ENCODE assay signal across 22 cellular contexts in the genomic region with DNA sequence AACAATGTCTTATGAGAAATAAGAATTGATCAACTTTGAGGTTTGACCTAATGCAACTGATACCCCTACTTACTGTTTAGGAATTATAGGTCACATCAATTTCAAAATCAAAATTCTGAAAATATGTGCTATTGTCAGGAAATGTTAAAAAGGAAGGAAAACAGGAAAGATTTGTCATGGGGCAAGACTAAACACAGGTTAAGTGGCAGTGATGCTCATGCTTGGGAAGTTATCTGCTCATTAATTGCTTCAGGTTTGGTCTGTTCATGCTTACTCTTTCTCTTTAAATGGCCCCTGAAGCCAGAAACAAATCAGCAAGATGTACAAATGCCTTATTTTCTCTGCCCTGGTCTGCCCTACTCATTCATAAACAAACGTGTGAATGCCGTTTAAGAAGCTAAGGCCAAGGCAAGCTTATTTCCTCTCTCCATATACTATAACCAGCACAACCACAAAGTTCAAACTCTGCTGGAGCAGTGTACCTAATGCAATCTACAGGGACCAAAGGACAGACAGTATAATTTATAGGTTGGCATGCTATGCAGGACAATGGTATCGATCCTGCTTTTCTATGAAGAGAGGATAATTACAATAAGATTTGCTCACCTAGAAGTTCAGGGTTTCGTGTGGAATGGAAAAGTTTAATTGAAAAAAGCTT.
DNase-seq lines count a peak whose midpoint lies in the region; ATAC-seq, FAIRE-seq and TF ChIP-seq lines count a peak whose summit lies in the region.
"Had no signal": no experiment of that assay in that cellular context is flagged by ENCODE, and none has a peak within 500 bp of the region (broad histone marks: within the 10 kb centered on the region; RNA-seq: fewer than 3 reads in every experiment).

No MANE protein-coding gene starts in this region.

- H3K4me2 ChIP-seq in HepG2 (ENCODE audit: low read depth, low read length): no peak overlapping the region
- H3K4me2 ChIP-seq in OCI-LY3 (ENCODE audit: low read length): no peak overlapping the region
- H3K4me2 ChIP-seq in trophoblast cell (ENCODE audit: low read length): no peak overlapping the region

- no TSS peak for BruUV-seq in HepG2 (replicated peaks; lab: Mats Ljungman, UMichigan)

- H4K8ac ChIP-seq in trophoblast cell (ENCODE audit: low read depth, low read length): no peak overlapping the region

- H2AK5ac ChIP-seq in trophoblast cell (ENCODE audit: low read length): no peak overlapping the region

- no peak overlapping the region for H3K4me3 Mint-ChIP-seq in T-cell

- peaks cover 0 to 7% (median 5%) of the 10 kb centered on the region in 3 donors for H3K9me3 Mint-ChIP-seq in T-cell

- TF ChIP-seq POLR2A in HepG2 (IDR thresholded peaks at IDR 0.05; ENCODE audit: insufficient read depth in 1 of 2, low read depth in 2 of 2, low read length in 2 of 2) (no peak), right lobe of liver (IDR thresholded peaks at IDR 0.05) (no peak)

- DNase-seq in HepG2 (ENCODE audit: low spot score): no peak
- no peak for DNase-seq in right lobe of liver
- no peak for DNase-seq in left colon
- no peak for DNase-seq in trophoblast cell
- no peak for DNase-seq in T-cell
- DNase-seq in HCEC 1CT: no peak
- DNase-seq: DMS153, DND-41, Karpas-422, NCI-H1092 treated with DMSO at 0.1 percent for 48 hours, NCI-H1436 treated with DMSO at 0.1 percent for 48 hours, NCI-H187 treated with DMSO at 0.1 percent for 48 hours, NCI-H2171 treated with DMSO at 0.1 percent for 48 hours, NCI-H446, NCI-H524 treated with DMSO at 0.1 percent for 48 hours, NCI-H774, PC-3 had no signal

- CTCF ChIA-PET in HepG2 (lab: Yijun Ruan, JAX; ENCODE audit: low intra/inter-chr PET ratio, low total read pairs): no interaction called here
- CTCF ChIA-PET in T-cell (lab: Charles Lee): no interaction called here

- no peaks in the 10 kb centered on the region; a peak in 1 of 5 replicates for H3K36me3 ChIP-seq in HepG2 (replicated peaks in 1 of 2; ENCODE audit: control insufficient read depth in 1 of 2, insufficient read depth in 2 of 2, low read length in 2 of 2)
- no peaks in the 10 kb centered on the region for H3K36me3 ChIP-seq in right lobe of liver
- no peaks in the 10 kb centered on the region for H3K36me3 ChIP-seq in OCI-LY3 (replicated peaks; ENCODE audit: low read depth, low read length)
- H3K36me3 ChIP-seq in trophoblast cell (ENCODE audit: control insufficient read depth in 1 of 2, insufficient read depth in 2 of 2, low read length in 2 of 2): peaks cover 0 to 2% of the 10 kb centered on the region in 2 experiments

- H3K9me3 ChIP-seq in HepG2 (ENCODE audit: low read length): no peaks in the 10 kb centered on the region
- H3K9me3 ChIP-seq in right lobe of liver: no peaks in the 10 kb centered on the region
- no peaks in the 10 kb centered on the region for H3K9me3 ChIP-seq in OCI-LY3 (ENCODE audit: insufficient read depth, low read length)
- no peaks in the 10 kb centered on the region for H3K9me3 ChIP-seq in trophoblast cell (ENCODE audit: insufficient read depth, low read depth, low read length)

- in situ Hi-C loops in HepG2 (cut with HindIII; ENCODE audit: extremely low pct_ligation_motif_present, low pct_unique_long_range_greater_than_20kb): no loop called here

- no peak for TF ChIP-seq RAD21 in HepG2 (CRISPR knock-in tag; IDR thresholded peaks at IDR 0.05)

- no peak overlapping the region for H4K12ac ChIP-seq in trophoblast cell (ENCODE audit: low read depth, low read length)

- no peak overlapping the region for H3K18ac ChIP-seq in trophoblast cell (ENCODE audit: low read length)

- TF ChIP-seq EP300 in HepG2 (IDR thresholded peaks at IDR 0.05; ENCODE audit: low read depth in 2 of 2, low read length in 2 of 2) (no peak), HepG2 (CRISPR knock-in tag; IDR thresholded peaks at IDR 0.05; ENCODE audit: borderline replicate concordance) (no peak)

- H2AFZ ChIP-seq in HepG2 (ENCODE audit: low read length) (no peak overlapping the region), OCI-LY3 (ENCODE audit: low read depth, low read length) (0 out of 2 replicates have a peak overlapping the region, but pooled peaks have one; percentile 9), trophoblast cell (ENCODE audit: insufficient read depth, low read length, poor library complexity) (no peak overlapping the region)

- H3K27me3 Mint-ChIP-seq in T-cell: no peaks in the 10 kb centered on the region

- H2BK5ac ChIP-seq in trophoblast cell (ENCODE audit: low read depth, low read length, poor library complexity): no peak overlapping the region

- no peak overlapping the region for H2BK120ac ChIP-seq in trophoblast cell (ENCODE audit: insufficient read depth, low read length, poor library complexity)

- H3K36me3 Mint-ChIP-seq in T-cell: peaks cover 14% of the 10 kb centered on the region

- H3K4me3 ChIP-seq in HepG2 (replicated peaks in 1 of 3; ENCODE audit: insufficient read depth in 1 of 3, low read depth in 2 of 3, low read length in 3 of 3): no peak overlapping the region
- no peak overlapping the region for H3K4me3 ChIP-seq in right lobe of liver
- no peak overlapping the region for H3K4me3 ChIP-seq in OCI-LY3 (ENCODE audit: low read length)
- no peak overlapping the region for H3K4me3 ChIP-seq in trophoblast cell (ENCODE audit: low read depth, low read length)

- H3K4ac ChIP-seq in trophoblast cell (ENCODE audit: low read depth, low read length): no peak overlapping the region

- no peak overlapping the region for H3K27ac ChIP-seq in HepG2 (ENCODE audit: extremely low read length, insufficient read depth, low read length)
- no peak overlapping the region for H3K27ac ChIP-seq in right lobe of liver
- H3K27ac ChIP-seq in OCI-LY3 (ENCODE audit: low read length): no peak overlapping the region
- H3K27ac ChIP-seq in trophoblast cell (ENCODE audit: low read depth, low read length): no peak overlapping the region

- H3K23ac ChIP-seq in trophoblast cell (ENCODE audit: low read length): no peak overlapping the region

- TF ChIP-seq CTCF in HepG2 (CRISPR knock-in tag; IDR thresholded peaks at IDR 0.05): no peak
- TF ChIP-seq CTCF in right lobe of liver (IDR thresholded peaks at IDR 0.05): no peak
- TF ChIP-seq CTCF in OCI-LY3 (IDR thresholded peaks at IDR 0.05; ENCODE audit: low read depth, low read length): no peak

- FAIRE-seq in HepG2 (lab: Jason Lieb, UNC): no peak
- FAIRE-seq: GM12892, H1, HTR-8/SVneo had no signal

- POLR2A ChIA-PET in HepG2 (lab: Yijun Ruan, JAX) (no interaction called here), T-cell (lab: Charles Lee) (no interaction called here)

- H3K27me3 ChIP-seq in HepG2 (ENCODE audit: control insufficient read depth in 1 of 2, insufficient read depth in 2 of 2, low read length in 2 of 2) (no peaks in the 10 kb centered on the region), right lobe of liver (no peaks in the 10 kb centered on the region), OCI-LY3 (ENCODE audit: low read depth, low read length) (no peaks in the 10 kb centered on the region), trophoblast cell (ENCODE audit: insufficient read depth, low read length) (no peaks in the 10 kb centered on the region)

- H3K4me1 ChIP-seq in HepG2 (ENCODE audit: insufficient read depth, low read length): peaks cover 39% of the 10 kb centered on the region
- peaks cover 0 to 27% (median 12%) of the 10 kb centered on the region in 4 donors for H3K4me1 ChIP-seq in right lobe of liver
- H3K4me1 ChIP-seq in OCI-LY3 (ENCODE audit: low read length): peaks cover 16% of the 10 kb centered on the region
- H3K4me1 ChIP-seq in trophoblast cell (ENCODE audit: control insufficient read depth in 1 of 2, insufficient read depth in 2 of 2, low read length in 2 of 2): no peaks in the 10 kb centered on the region

- intact Hi-C loops in HepG2 (cut with micrococcal nuclease; ENCODE audit: unreplicated experiment) (no loop called here), right lobe of liver (cut with DNase I) (no loop called here), left colon (cut with DNase I, micrococcal nuclease) (no loop called here)

- H2BK12ac ChIP-seq in trophoblast cell (ENCODE audit: low read length): no peak overlapping the region

- ATAC-seq in HepG2: peak; percentile 56; the same call in 1 of the 3 replicates
- ATAC-seq in right lobe of liver: no peak
- peak; percentile 93 for ATAC-seq in left colon
- ATAC-seq in T-cell (replicated peaks in 1 of 4): no peak
- ATAC-seq: PC-3, SK-N-SH treated with all-trans-retinoic acid at 6 μM for 48 hours had no signal

- WGBS in HepG2 (ENCODE audit: low lambda C conversion rate): 75% methylated on average over 4 of the region's 4 CpGs
- WGBS in right lobe of liver (ENCODE audit: insufficient coverage, low coverage, low lambda C conversion rate, missing lambda C conversion rate): 59% methylated on average over 4 of the region's 4 CpGs
- no CpG with 5 or more reads among the region's 4 CpGs for WGBS in trophoblast cell (ENCODE audit: extremely low coverage, insufficient coverage, insufficient read length)

- no peak overlapping the region for H4K91ac ChIP-seq in trophoblast cell (ENCODE audit: low read depth, low read length)

- H3K27ac Mint-ChIP-seq in T-cell: no peak overlapping the region

- H3K79me1 ChIP-seq in trophoblast cell (ENCODE audit: low read length): no peaks in the 10 kb centered on the region

- H3K79me2 ChIP-seq in HepG2 (ENCODE audit: insufficient read depth, low read length): no peaks in the 10 kb centered on the region
- no peaks in the 10 kb centered on the region for H3K79me2 ChIP-seq in OCI-LY3 (ENCODE audit: low read length)
- no peaks in the 10 kb centered on the region for H3K79me2 ChIP-seq in trophoblast cell (ENCODE audit: control insufficient read depth, insufficient read depth, low read length, poor library complexity)

- H3K4me1 Mint-ChIP-seq in T-cell: peaks cover 31 to 45% (median 39%) of the 10 kb centered on the region in 3 donors

- H3K9ac ChIP-seq in HepG2 (ENCODE audit: insufficient read depth, low read depth, low read length): no peak overlapping the region
- no peak overlapping the region for H3K9ac ChIP-seq in OCI-LY3 (ENCODE audit: low read length)
- no peak overlapping the region for H3K9ac ChIP-seq in trophoblast cell (ENCODE audit: low read length)

- H3K14ac ChIP-seq in trophoblast cell (ENCODE audit: low read length): no peak overlapping the region

- H4K20me1 ChIP-seq in HepG2 (ENCODE audit: insufficient read depth, low read length) (no peaks in the 10 kb centered on the region; the same call in 1 of the 2 replicates), OCI-LY3 (ENCODE audit: insufficient read depth, low read length) (no peaks in the 10 kb centered on the region)

TF ChIP-seq in HepG2, 621 proteins besides CTCF, POLR2A, EP300 and RAD21 (continues in another document):
- TF ChIP-seq ZNF788 (CRISPR knock-in tag; IDR thresholded peaks at IDR 0.05; ENCODE audit: borderline replicate concordance): no peak
- TF ChIP-seq PLRG1 (conservative IDR thresholded peaks at IDR 0.05): no peak
- no peak for TF ChIP-seq MEIS2 (CRISPR knock-in tag; IDR thresholded peaks at IDR 0.05)
- TF ChIP-seq TEAD3 (CRISPR knock-in tag; optimal IDR thresholded peaks at IDR 0.05; ENCODE audit: borderline replicate concordance): no peak
- no peak for TF ChIP-seq IRF2 (CRISPR knock-in tag; IDR thresholded peaks at IDR 0.05)
- TF ChIP-seq ZNF703 (CRISPR knock-in tag; IDR thresholded peaks at IDR 0.05; ENCODE audit: borderline replicate concordance): no peak

Comparison
In these comparisons a context has a peak if more than half of its experiments do, and no peak if none do; other contexts are left out.
1. ATAC-seq: peak in HepG2 (single experiment) and left colon (single experiment); none in right lobe of liver (0 of 4) and T-cell (0 of 4).